Comparison of ENCODE assay signal across 20 cellular contexts in the genomic region with DNA sequence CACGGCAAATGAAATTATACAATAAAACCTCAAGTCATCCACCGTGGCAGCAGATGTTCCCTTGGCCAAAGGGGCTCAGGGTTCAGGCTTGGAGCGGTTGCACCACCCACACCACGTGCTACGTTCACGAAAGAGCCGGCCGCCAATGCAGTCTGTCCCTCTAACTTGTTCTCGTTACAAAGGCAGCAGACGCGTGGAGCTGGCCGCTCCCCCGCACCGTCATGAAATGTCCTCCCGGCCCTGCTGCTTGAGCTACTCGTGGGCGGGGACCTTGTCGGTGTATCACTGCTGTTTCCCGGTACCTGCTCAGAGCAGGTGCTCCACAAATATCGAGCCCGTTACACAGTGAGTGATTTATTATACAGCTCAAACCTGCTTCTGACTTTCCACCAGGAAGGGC. TPM values are rescaled to one million over a fixed set of nuclear protein-coding genes. Genes with fewer than 3 reads are reported as not detected.
DNase-seq lines count a peak whose midpoint lies in the region; ATAC-seq and TF ChIP-seq lines count a peak whose summit lies in the region.
"Had no signal": no experiment of that assay in that cellular context is flagged by ENCODE, and none has a peak within 500 bp of the region (broad histone marks: within the 10 kb centered on the region; RNA-seq: fewer than 3 reads in every experiment).

No MANE protein-coding gene starts in this region.

- peak overlapping the region in 30 of 59 donors; percentile 8 to 82 (median 51) for H3K27ac ChIP-seq in dorsolateral prefrontal cortex
- H3K27ac ChIP-seq in effector memory CD4-positive, alpha-beta T cell (ENCODE audit: insufficient read depth, low read length, poor library complexity, severe bottlenecking), result no peak overlapping the region
- H3K27ac ChIP-seq: body of pancreas, upper lobe of right lung had no signal

- no peak for TF ChIP-seq CTCF in dorsolateral prefrontal cortex (IDR thresholded peaks at IDR 0.05 in 54 of 56, conservative IDR thresholded peaks at IDR 0.05 in 2 of 56; ENCODE audit: low read depth in 1 of 56, partially characterized antibody in 56 of 56)

- CTCF ChIA-PET in activated CD8-positive, alpha-beta memory T cell treated with anti-CD3 and anti-CD28 coated beads, Interleukin-2, amount 10 ng/mL, durations not matched to agents 7 days and 5 days (lab: Charles Lee), result no interaction called here

- H3K36me3 Mint-ChIP-seq in activated CD8-positive, alpha-beta memory T cell treated with anti-CD3 and anti-CD28 coated beads, Interleukin-2, amount 10 ng/mL, durations not matched to agents 7 days and 5 days, result no peaks in the 10 kb centered on the region
- H3K36me3 Mint-ChIP-seq: activated naive CD8-positive, alpha-beta T cell treated with anti-CD3 and anti-CD28 coated beads, Interleukin-2, amount 10 ng/mL, durations not matched to agents 7 days and 5 days had no signal

- H3K27me3 ChIP-seq in dorsolateral prefrontal cortex, result peaks cover 0 to 7% (median 0%) of the 10 kb centered on the region in 45 donors
- no peaks in the 10 kb centered on the region for H3K27me3 ChIP-seq in effector memory CD4-positive, alpha-beta T cell (replicated peaks; ENCODE audit: control insufficient read depth, insufficient read depth, low read length, poor library complexity, severe bottlenecking)

- H3K9me3 ChIP-seq in effector memory CD4-positive, alpha-beta T cell (ENCODE audit: control insufficient read depth, low read length), result no peaks in the 10 kb centered on the region
- H3K9me3 ChIP-seq: SK-N-SH had no signal

- no peaks in the 10 kb centered on the region for H3K36me3 ChIP-seq in effector memory CD4-positive, alpha-beta T cell (ENCODE audit: control insufficient read depth, insufficient read depth, low read length)
- H3K36me3 ChIP-seq: upper lobe of right lung had no signal

- H3K4me1 ChIP-seq in effector memory CD4-positive, alpha-beta T cell (ENCODE audit: control insufficient read depth, insufficient read depth, low read length, poor library complexity, severe bottlenecking), result no peaks in the 10 kb centered on the region
- H3K4me1 ChIP-seq: body of pancreas, upper lobe of right lung had no signal

- no peak overlapping the region for H3K4me3 Mint-ChIP-seq in activated CD8-positive, alpha-beta memory T cell treated with anti-CD3 and anti-CD28 coated beads, Interleukin-2, amount 10 ng/mL, durations not matched to agents 7 days and 5 days
- H3K4me3 Mint-ChIP-seq: activated naive CD8-positive, alpha-beta T cell treated with anti-CD3 and anti-CD28 coated beads, Interleukin-2, amount 10 ng/mL, durations not matched to agents 7 days and 5 days; activated T-helper 1 cell treated with anti-CD3 and anti-CD28 coated beads, Interleukin-12 subunit alpha, Interleukin-12 subunit beta, Interleukin-2, Interleukin-4 antibody, amounts not matched to agents 30 ng/mL and 10 ng/mL and 1 ng/mL, durations not matched to agents 14 hours and 24 hours and 36 hours; dendritic cell treated with granulocyte-macrophage colony-stimulating factor and Interleukin-4, amounts not matched to agents 40 ng/mL and 50 ng/mL, for 4 days had no signal

- ATAC-seq in activated CD8-positive, alpha-beta memory T cell treated with anti-CD3 and anti-CD28 coated beads, Interleukin-2, amount 10 ng/mL, durations not matched to agents 7 days and 5 days, result no peak
- ATAC-seq: activated CD4-positive, CD25-positive, alpha-beta regulatory T cell treated with anti-CD3 and anti-CD28 coated beads, Interleukin-2, amount 50 U/mL, for 24 hours; body of pancreas; left colon; upper lobe of right lung had no signal

- no peaks in the 10 kb centered on the region for H3K4me1 Mint-ChIP-seq in activated CD8-positive, alpha-beta memory T cell treated with anti-CD3 and anti-CD28 coated beads, Interleukin-2, amount 10 ng/mL, durations not matched to agents 7 days and 5 days
- H3K4me1 Mint-ChIP-seq: activated naive CD8-positive, alpha-beta T cell treated with anti-CD3 and anti-CD28 coated beads, Interleukin-2, amount 10 ng/mL, durations not matched to agents 7 days and 5 days had no signal

- H3K9me3 Mint-ChIP-seq in activated CD8-positive, alpha-beta memory T cell treated with anti-CD3 and anti-CD28 coated beads, Interleukin-2, amount 10 ng/mL, durations not matched to agents 7 days and 5 days (ENCODE audit: low read depth), result peaks cover 3% of the 10 kb centered on the region
- H3K9me3 Mint-ChIP-seq: activated naive CD8-positive, alpha-beta T cell treated with anti-CD3 and anti-CD28 coated beads, Interleukin-2, amount 10 ng/mL, durations not matched to agents 7 days and 5 days; activated T-helper 1 cell treated with anti-CD3 and anti-CD28 coated beads, Interleukin-12 subunit alpha, Interleukin-12 subunit beta, Interleukin-2, Interleukin-4 antibody, amounts not matched to agents 30 ng/mL and 10 ng/mL and 1 ng/mL, durations not matched to agents 14 hours and 24 hours and 36 hours had no signal

- peak overlapping the region in 17 of 59 donors; percentile 1 to 39 (median 21) for H3K4me3 ChIP-seq in dorsolateral prefrontal cortex
- no peak overlapping the region for H3K4me3 ChIP-seq in effector memory CD4-positive, alpha-beta T cell (ENCODE audit: insufficient read depth, low read depth, low read length, poor library complexity, severe bottlenecking)
- H3K4me3 ChIP-seq: body of pancreas, smooth muscle cell, upper lobe of right lung had no signal

- H3K27ac Mint-ChIP-seq in activated CD8-positive, alpha-beta memory T cell treated with anti-CD3 and anti-CD28 coated beads, Interleukin-2, amount 10 ng/mL, durations not matched to agents 7 days and 5 days, result no peak overlapping the region
- H3K27ac Mint-ChIP-seq: activated naive CD8-positive, alpha-beta T cell treated with anti-CD3 and anti-CD28 coated beads, Interleukin-2, amount 10 ng/mL, durations not matched to agents 7 days and 5 days; activated T-helper 1 cell treated with anti-CD3 and anti-CD28 coated beads, Interleukin-12 subunit alpha, Interleukin-12 subunit beta, Interleukin-2, Interleukin-4 antibody, amounts not matched to agents 30 ng/mL and 10 ng/mL and 1 ng/mL, durations not matched to agents 14 hours and 24 hours and 36 hours; dendritic cell treated with granulocyte-macrophage colony-stimulating factor and Interleukin-4, amounts not matched to agents 40 ng/mL and 50 ng/mL, for 4 days had no signal

- intact Hi-C loops in dorsolateral prefrontal cortex (cut with DNase I), result no loop called here

- peak; percentile 83 for DNase-seq in COLO668 (lab: John Stamatoyannopoulos, UW; ENCODE audit: unreplicated experiment)
- peak; percentile 44 for DNase-seq in DMS79 treated with DMSO at 0.1 percent for 48 hours (lab: John Stamatoyannopoulos, UW)
- peak; percentile 13 for DNase-seq in NCI-H345 treated with DMSO at 0.1 percent for 48 hours (lab: John Stamatoyannopoulos, UW; ENCODE audit: unreplicated experiment)
- peak; percentile 31 to 86 (median 70) for DNase-seq in dorsolateral prefrontal cortex
- DNase-seq in effector memory CD4-positive, alpha-beta T cell, result no peak
- DNase-seq in middle frontal gyrus (ENCODE audit: extremely low spot score, low spot score), result no peak
- DNase-seq in activated CD8-positive, alpha-beta memory T cell treated with anti-CD3 and anti-CD28 coated beads, Interleukin-2, amount 10 ng/mL, durations not matched to agents 7 days and 5 days, result no peak
- DNase-seq in pons (ENCODE audit: low spot score), result no peak
- DNase-seq: activated naive CD8-positive, alpha-beta T cell treated with anti-CD3 and anti-CD28 coated beads, Interleukin-2, amount 10 ng/mL, durations not matched to agents 7 days and 5 days; left colon; NCI-H1930; SK-N-SH; stimulated activated CD4-positive, alpha-beta T cell treated with anti-CD3 and anti-CD28 coated beads, Interleukin-4, amount 100 ng/mL, for 24 hours; T-helper 9 cell; upper lobe of right lung had no signal

- H3K27me3 Mint-ChIP-seq in activated CD8-positive, alpha-beta memory T cell treated with anti-CD3 and anti-CD28 coated beads, Interleukin-2, amount 10 ng/mL, durations not matched to agents 7 days and 5 days, result peaks cover 3% of the 10 kb centered on the region
- H3K27me3 Mint-ChIP-seq: activated naive CD8-positive, alpha-beta T cell treated with anti-CD3 and anti-CD28 coated beads, Interleukin-2, amount 10 ng/mL, durations not matched to agents 7 days and 5 days had no signal

RNA-seq across cellular contexts. Expression of a gene that starts 36.4 kb away (rescaled TPM):
- 10 to 100 TPM; 22.1 to 45.0 (median 34.3) TPM for total RNA-seq in dorsolateral prefrontal cortex
- 10 to 100 TPM; 28.0 to 33.1 TPM for total RNA-seq in activated CD8-positive, alpha-beta memory T cell treated with anti-CD3 and anti-CD28 coated beads, Interleukin-2, amount 10 ng/mL, durations not matched to agents 7 days and 5 days

Comparison
In these comparisons a context has a peak if more than half of its experiments do, and no peak if none do; other contexts are left out.
1. DNase-seq: peak in COLO668 (single experiment), DMS79 treated with DMSO at 0.1 percent for 48 hours (single experiment), NCI-H345 treated with DMSO at 0.1 percent for 48 hours (single experiment) and dorsolateral prefrontal cortex (10 of 10); none in effector memory CD4-positive, alpha-beta T cell (0 of 3), middle frontal gyrus (single experiment), activated CD8-positive, alpha-beta memory T cell treated with anti-CD3 and anti-CD28 coated beads, Interleukin-2, amount 10 ng/mL, durations not matched to agents 7 days and 5 days (single experiment) and pons (single experiment).